ENCODE assay signal across 19 cellular contexts in genomic region chr5:31995714-31996113, GRCh38.
"Had no signal": no experiment of that assay in that cellular context is flagged by ENCODE, and none has a peak within 500 bp of the region (broad histone marks: within the 10 kb centered on the region; RNA-seq: fewer than 3 reads in every experiment).

No MANE protein-coding gene starts in this region.

- ATAC-seq: activated CD4-positive, alpha-beta T cell treated with anti-CD3 and anti-CD28 coated beads for 36 hours; activated T-cell treated with anti-CD3 and anti-CD28 coated beads, Interleukin-2, amount 50 U/mL, for 72 hours; heart right ventricle; left colon; natural killer cell; stimulated activated memory B cell treated with anti-CD40 and anti-IgM and Interleukin-4, amounts not matched to agents 10 μg/mL and 1 μg/mL and 100 μg/mL, for 72 hours; WTC11 had no signal

- H3K4me3 Mint-ChIP-seq: activated CD4-positive, alpha-beta T cell treated with anti-CD3 and anti-CD28 coated beads for 36 hours; activated T-cell treated with anti-CD3 and anti-CD28 coated beads, Interleukin-2, amount 50 U/mL, for 72 hours; brain; natural killer cell; stimulated activated memory B cell treated with anti-CD40 and anti-IgM and Interleukin-4, amounts not matched to agents 10 μg/mL and 1 μg/mL and 100 μg/mL, for 72 hours had no signal

- H3K27me3 Mint-ChIP-seq: activated CD4-positive, alpha-beta T cell treated with anti-CD3 and anti-CD28 coated beads for 36 hours; progenitor cell of endocrine pancreas had no signal

- H3K4me2 ChIP-seq: smooth muscle cell had no signal

- H3K27me3 ChIP-seq: heart right ventricle, sigmoid colon, upper lobe of left lung had no signal

- H3K36me3 ChIP-seq: sigmoid colon had no signal

- H3K27ac Mint-ChIP-seq: activated CD4-positive, alpha-beta T cell treated with anti-CD3 and anti-CD28 coated beads for 36 hours; activated T-cell treated with anti-CD3 and anti-CD28 coated beads, Interleukin-2, amount 50 U/mL, for 72 hours; brain; progenitor cell of endocrine pancreas; stimulated activated memory B cell treated with anti-CD40 and anti-IgM and Interleukin-4, amounts not matched to agents 10 μg/mL and 1 μg/mL and 100 μg/mL, for 72 hours had no signal

- H3K9me3 Mint-ChIP-seq: brain; natural killer cell; stimulated activated memory B cell treated with anti-CD40 and anti-IgM and Interleukin-4, amounts not matched to agents 10 μg/mL and 1 μg/mL and 100 μg/mL, for 72 hours; WTC11 had no signal

- DNase-seq: activated CD4-positive, alpha-beta T cell treated with anti-CD3 and anti-CD28 coated beads for 36 hours; activated CD4-positive, alpha-beta T cell treated with anti-CD3 and anti-CD28 coated beads, Interleukin-2, amount 50 U/mL, for 48 hours; activated gamma-delta T cell; activated naive CD4-positive, alpha-beta T cell treated with anti-CD3 and anti-CD28 coated beads, Interleukin-2, amount 50 U/mL, for 16 hours; activated T-cell treated with anti-CD3 and anti-CD28 coated beads, Interleukin-2, amount 50 U/mL, for 72 hours; aorta; heart right ventricle; left colon; natural killer cell; retina; sigmoid colon; stimulated activated CD4-positive, alpha-beta T cell treated with anti-CD3 and anti-CD28 coated beads, Interleukin-15, amount 100 ng/mL, for 24 hours; T1000; upper lobe of left lung had no signal

- H3K36me3 Mint-ChIP-seq: brain; natural killer cell; stimulated activated memory B cell treated with anti-CD40 and anti-IgM and Interleukin-4, amounts not matched to agents 10 μg/mL and 1 μg/mL and 100 μg/mL, for 72 hours had no signal

- H3K4me1 ChIP-seq: upper lobe of left lung had no signal

- H3K27ac ChIP-seq: heart right ventricle, sigmoid colon, upper lobe of left lung had no signal

- H3K4me1 Mint-ChIP-seq: stimulated activated memory B cell treated with anti-CD40 and anti-IgM and Interleukin-4, amounts not matched to agents 10 μg/mL and 1 μg/mL and 100 μg/mL, for 72 hours had no signal

- H3K4me3 ChIP-seq: heart right ventricle, sigmoid colon, smooth muscle cell, upper lobe of left lung had no signal
